9 cellular contexts compared by ENCODE assay signal in genomic region chr21:27502801-27503200, GRCh38.
"Had no signal": no experiment of that assay in that cellular context is flagged by ENCODE, and none has a peak within 500 bp of the region (broad histone marks: within the 10 kb centered on the region; RNA-seq: fewer than 3 reads in every experiment).

No MANE protein-coding gene starts in this region.

- DNase-seq: GM23248, GOT3, H7, H9, HCEC 1CT, HFFc6 had no signal

- H3K36me3 ChIP-seq: HAP-1 had no signal

- FAIRE-seq: H1 had no signal

- H3K9me3 Mint-ChIP-seq: GM23338, HFFc6 had no signal

- H3K27ac ChIP-seq: GM23248 had no signal

- H3K4me1 ChIP-seq: HAP-1 had no signal

- H3K27ac Mint-ChIP-seq: GM23338, H9, HFFc6 had no signal

- H3K4me3 ChIP-seq: GM23248, GM23338, HAP-1 had no signal

- H3K4me3 Mint-ChIP-seq: GM23338, H9, HFFc6 had no signal

- H3K9me3 ChIP-seq: HAP-1 had no signal
